ENCODE assay signal across 13 cellular contexts in genomic region chr3:18531662-18532061, GRCh38.
A peak's percentile ranks its signal among the peaks of the same experiment; 100 is the strongest.
DNase-seq lines count a peak whose midpoint lies in the region; ATAC-seq and TF ChIP-seq lines count a peak whose summit lies in the region.
"Had no signal": no experiment of that assay in that cellular context is flagged by ENCODE, and none has a peak within 500 bp of the region (broad histone marks: within the 10 kb centered on the region; RNA-seq: fewer than 3 reads in every experiment).

No MANE protein-coding gene starts in this region.

- no peaks in the 10 kb centered on the region for H3K27me3 ChIP-seq in PC-3 (ENCODE audit: low read length)
- H3K27me3 ChIP-seq: foreskin keratinocyte, transverse colon had no signal

- H3K9ac ChIP-seq in PC-3 (ENCODE audit: low read length) = no peak overlapping the region

- 0 out of 2 replicates have a peak, but pooled peaks cover 2% of the 10 kb centered on the region for H3K9me2 ChIP-seq in PC-3 (replicated peaks; ENCODE audit: low read length)

- POLR2A ChIA-PET in PC-3 (lab: Charles Lee; ENCODE audit: unreplicated experiment) = no interaction called here

- BruUV-seq in PC-3 (replicated peaks; lab: Mats Ljungman, UMichigan) = no TSS peak

- no peaks in the 10 kb centered on the region for H3K9me3 Mint-ChIP-seq in chondrocyte (ENCODE audit: low read depth)
- H3K9me3 Mint-ChIP-seq: GM23338 had no signal

- TF ChIP-seq CTCF in PC-3 (conservative IDR thresholded peaks at IDR 0.05; ENCODE audit: low read depth, low read length) (no peak), chondrocyte (IDR thresholded peaks at IDR 0.05) (no peak)

- H3K4me3 ChIP-seq in PC-3 (ENCODE audit: low read length) = no peak overlapping the region
- H3K4me3 ChIP-seq: GM23338, transverse colon had no signal

- H3K27ac Mint-ChIP-seq in chondrocyte (ENCODE audit: unreplicated experiment) = no peak overlapping the region
- H3K27ac Mint-ChIP-seq: GM23338 had no signal

- H3K36me3 ChIP-seq in PC-3 (ENCODE audit: low read depth, low read length) = no peaks in the 10 kb centered on the region
- H3K36me3 ChIP-seq: transverse colon had no signal

- H3K4me1 Mint-ChIP-seq in chondrocyte (ENCODE audit: low read depth) = no peaks in the 10 kb centered on the region
- H3K4me1 Mint-ChIP-seq: GM23338 had no signal

- no peak overlapping the region for H2AFZ ChIP-seq in PC-3 (ENCODE audit: low read length)
- H2AFZ ChIP-seq: GM23338 had no signal

- H3K4me1 ChIP-seq in PC-3 (ENCODE audit: insufficient read depth, low read length) = no peaks in the 10 kb centered on the region
- H3K4me1 ChIP-seq: foreskin keratinocyte, transverse colon had no signal

- no peaks in the 10 kb centered on the region for H4K20me1 ChIP-seq in PC-3 (ENCODE audit: low read length)

- H3K27me3 Mint-ChIP-seq in chondrocyte (ENCODE audit: low read depth) = peaks cover 7% of the 10 kb centered on the region
- H3K27me3 Mint-ChIP-seq: natural killer cell treated with Interleukin-12 subunit alpha and Interleukin-12 subunit beta and Interleukin-15 and Interleukin-18, amount 100 ng/mL, for 72 hours had no signal

- peak; percentile 96 for ATAC-seq in GM18499 (IDR thresholded peaks at IDR 0.05; ENCODE audit: insufficient read depth, unreplicated experiment)
- ATAC-seq in GM19397 (IDR thresholded peaks at IDR 0.05; ENCODE audit: unreplicated experiment) = peak; percentile 92
- peak; percentile 57 for ATAC-seq in HG02798 (IDR thresholded peaks at IDR 0.05; ENCODE audit: poor library complexity, unreplicated experiment)
- ATAC-seq in HG03469 (IDR thresholded peaks at IDR 0.05; ENCODE audit: unreplicated experiment) = peak; percentile 96
- ATAC-seq in PC-3 = no peak
- ATAC-seq: foreskin keratinocyte, GM23338 had no signal

- intact Hi-C loops in PC-3 (cut with micrococcal nuclease) = no loop called here

- H3K9me3 ChIP-seq in PC-3 (ENCODE audit: low read length) = no peaks in the 10 kb centered on the region
- H3K9me3 ChIP-seq: transverse colon had no signal

- H3K4me3 Mint-ChIP-seq in chondrocyte (ENCODE audit: unreplicated experiment) = no peak overlapping the region
- H3K4me3 Mint-ChIP-seq: GM23338; natural killer cell treated with Interleukin-12 subunit alpha and Interleukin-12 subunit beta and Interleukin-15 and Interleukin-18, amount 100 ng/mL, for 72 hours had no signal

- CTCF ChIA-PET in PC-3 (lab: Charles Lee) = no interaction called here

- DNase-seq in NCI-H146 treated with DMSO at 0.1 percent for 48 hours (lab: John Stamatoyannopoulos, UW; ENCODE audit: unreplicated experiment) (no peak), PC-3 (no peak), chondrocyte (ENCODE audit: low spot score) (no peak)
- no peak for DNase-seq in activated CD8-positive, alpha-beta memory T cell treated with anti-CD3 and anti-CD28 coated beads, Interleukin-2, amount 50 U/mL, for 4 hours
- DNase-seq: foreskin keratinocyte, NCI-H2029, transverse colon had no signal

- H3K27ac ChIP-seq in PC-3 (ENCODE audit: low read length) = no peak overlapping the region
- H3K27ac ChIP-seq: foreskin keratinocyte, transverse colon had no signal

- no peaks in the 10 kb centered on the region for H3F3A ChIP-seq in PC-3 (ENCODE audit: low read length, unreplicated experiment)

- no peak overlapping the region for H3K4me2 ChIP-seq in PC-3 (ENCODE audit: low read length)
- H3K4me2 ChIP-seq: GM23338 had no signal

- H3K79me2 ChIP-seq in PC-3 (ENCODE audit: low read length) = no peaks in the 10 kb centered on the region

- no peaks in the 10 kb centered on the region for H3K36me3 Mint-ChIP-seq in chondrocyte (ENCODE audit: low read depth)
